Comparison of ENCODE assay signal across 1 cellular context in the genomic region with DNA sequence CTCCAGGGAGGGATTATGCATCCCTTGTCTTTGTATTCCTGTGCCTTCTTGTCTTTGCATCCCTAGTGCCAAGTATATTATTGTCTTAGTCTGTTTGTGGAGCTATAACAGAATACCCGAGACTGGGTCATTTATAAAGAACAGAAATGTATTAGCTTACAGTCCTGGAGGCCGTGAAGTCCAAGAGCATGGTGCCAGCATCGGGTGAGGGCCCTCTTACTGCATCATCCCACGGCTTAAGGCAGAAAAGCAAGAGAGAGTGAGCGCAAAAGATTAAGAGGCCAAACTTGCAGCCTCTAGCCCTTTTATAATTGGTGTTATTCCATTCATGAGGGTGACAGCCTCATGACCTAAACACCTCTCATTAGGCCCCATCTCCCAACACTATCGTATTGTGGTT.
TF ChIP-seq lines count a peak whose summit lies in the region.

No MANE protein-coding gene starts in this region.

TF ChIP-seq in SK-N-SH, 30 proteins besides CTCF, POLR2A, EP300 and RAD21 (continued from another document):
- TF ChIP-seq, protein P1, sequence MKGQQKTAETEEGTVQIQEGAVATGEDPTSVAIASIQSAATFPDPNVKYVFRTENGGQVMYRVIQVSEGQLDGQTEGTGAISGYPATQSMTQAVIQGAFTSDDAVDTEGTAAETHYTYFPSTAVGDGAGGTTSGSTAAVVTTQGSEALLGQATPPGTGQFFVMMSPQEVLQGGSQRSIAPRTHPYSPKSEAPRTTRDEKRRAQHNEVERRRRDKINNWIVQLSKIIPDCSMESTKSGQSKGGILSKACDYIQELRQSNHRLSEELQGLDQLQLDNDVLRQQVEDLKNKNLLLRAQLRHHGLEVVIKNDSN (IDR thresholded peaks at IDR 0.05; ENCODE audit: borderline replicate concordance, low read depth), result no peak
- TF ChIP-seq POLR2AphosphoS5 (IDR thresholded peaks at IDR 0.05; ENCODE audit: low read depth, low read length), result no peak
- no peak for TF ChIP-seq MXI1 (IDR thresholded peaks at IDR 0.05; ENCODE audit: low read depth, low read length)
- TF ChIP-seq EZH2phosphoT487 (IDR thresholded peaks at IDR 0.05; ENCODE audit: borderline replicate concordance, low read depth), result no peak
- no peak for TF ChIP-seq PBX3 (IDR thresholded peaks at IDR 0.05)
- TF ChIP-seq USF2 (IDR thresholded peaks at IDR 0.05; ENCODE audit: borderline replicate concordance, low read depth, low read length), result no peak
- no peak for TF ChIP-seq GABPA (IDR thresholded peaks at IDR 0.05; ENCODE audit: low read depth)
- TF ChIP-seq GATA2 (CRISPR knock-in tag; IDR thresholded peaks at IDR 0.05), result no peak
TF ChIP-seq in SK-N-SH: peak in this region for 0.
